ENCODE assay signal across 1 cellular context in the genomic region with DNA sequence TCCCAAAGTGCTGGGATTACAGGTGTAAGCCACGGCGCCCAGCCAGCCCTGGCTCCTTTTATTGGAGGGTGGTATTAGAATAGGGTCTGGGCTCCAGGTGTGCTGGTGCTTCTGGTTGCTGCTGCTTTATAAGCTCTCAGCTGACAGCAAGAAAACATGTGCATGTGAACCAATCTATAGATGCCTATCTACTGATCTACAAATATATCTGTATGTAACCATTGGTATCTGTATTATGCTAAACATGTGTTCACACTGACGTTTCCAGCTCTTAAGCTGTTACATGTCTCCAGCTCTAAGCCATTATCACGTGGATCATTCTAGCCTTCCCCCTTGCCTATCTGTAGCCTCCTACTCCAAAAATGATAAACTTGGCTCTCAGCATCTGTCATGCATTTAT.
TF ChIP-seq lines count a peak whose summit lies in the region.

No MANE protein-coding gene starts in this region.

TF ChIP-seq in SK-N-SH, 30 proteins besides CTCF, POLR2A, EP300 and RAD21 (continued from another document):
- peak; percentile 68 for TF ChIP-seq GATA2 (CRISPR knock-in tag; IDR thresholded peaks at IDR 0.05)
- TF ChIP-seq TCF12 (IDR thresholded peaks at IDR 0.05) = no peak
